In the genomic region with DNA sequence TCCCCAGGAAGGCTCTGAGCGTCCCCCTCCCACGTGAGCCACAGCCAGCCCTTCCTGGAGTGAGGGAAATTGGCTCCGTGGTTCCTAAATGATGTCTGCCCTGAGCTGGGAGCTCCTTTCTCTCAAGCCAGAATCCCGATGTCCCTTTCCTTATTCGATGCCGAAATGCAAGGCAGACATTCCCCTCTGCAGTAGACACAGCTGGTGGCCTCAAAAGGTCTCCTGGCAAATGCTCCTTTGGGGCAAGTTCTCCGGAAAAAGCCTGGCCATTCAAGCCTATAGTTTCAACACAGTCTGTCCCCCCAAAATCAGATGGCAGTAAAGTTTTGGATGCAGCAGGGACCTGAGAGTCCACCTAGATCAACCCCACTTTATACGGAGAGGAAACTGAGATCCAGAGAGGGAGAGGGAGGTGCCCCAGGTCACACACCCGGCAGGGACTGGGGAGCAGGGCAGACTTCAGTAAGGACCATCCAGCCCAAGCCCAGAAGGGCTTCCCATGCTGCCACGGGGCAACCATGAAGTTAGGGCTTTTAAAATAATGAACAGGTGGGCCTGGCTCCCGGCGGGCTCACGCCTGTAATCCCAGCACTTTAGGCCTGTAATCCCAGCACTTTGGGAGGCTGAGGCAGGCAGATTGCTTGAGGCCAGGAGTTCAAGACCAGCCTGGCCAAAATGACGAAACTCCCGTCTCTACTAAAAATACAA, we compare ENCODE assay signal across 8 cellular contexts.
DNase-seq lines count a peak whose midpoint lies in the region; ATAC-seq and TF ChIP-seq lines count a peak whose summit lies in the region.

No MANE protein-coding gene starts in this region.

- H3K9me3 ChIP-seq in SK-N-MC (ENCODE audit: low read depth, low read length) (no peaks in the 10 kb centered on the region), heart right ventricle (peaks cover 0 to 11% (median 5%) of the 10 kb centered on the region in 11 donors), skeletal muscle tissue (ENCODE audit: control insufficient read depth in 3 of 3, low read length in 3 of 3) (peaks cover 0 to 7% (median 0%) of the 10 kb centered on the region in 3 donors)

- no peak for TF ChIP-seq CTCF in heart right ventricle (IDR thresholded peaks at IDR 0.05)

- H3K4me1 ChIP-seq in heart right ventricle, result peaks cover 8 to 34% (median 16%) of the 10 kb centered on the region in 9 donors
- peaks cover 10 to 18% (median 12%) of the 10 kb centered on the region in 3 donors for H3K4me1 ChIP-seq in skeletal muscle tissue (ENCODE audit: control insufficient read depth in 3 of 3, insufficient read depth in 3 of 3, low read length in 3 of 3)

- H3K4me3 ChIP-seq in SK-N-MC (peak overlapping the region; percentile 89), heart right ventricle (peak overlapping the region in 9 of 10 donors; percentile 71 to 83 (median 78)), skeletal muscle tissue (ENCODE audit: low read length in 3 of 3) (peak overlapping the region; percentile 54 to 71 (median 70))

- intact Hi-C loops in heart right ventricle (cut with DNase I), result loop anchor here in 6 of 10 donors (10.0 kb wide), 6 partner anchors 55 to 125 kb away; a partner anchor contains a TSS

- no peaks in the 10 kb centered on the region for H3K36me3 ChIP-seq in SK-N-MC (ENCODE audit: insufficient read depth, low read length)
- H3K36me3 ChIP-seq in heart right ventricle, result no peaks in the 10 kb centered on the region
- H3K36me3 ChIP-seq in skeletal muscle tissue (ENCODE audit: control insufficient read depth in 3 of 3, insufficient read depth in 3 of 3, low read length in 3 of 3), result no peaks in the 10 kb centered on the region

- H3K27me3 ChIP-seq in heart right ventricle, result no peaks in the 10 kb centered on the region
- peaks cover 0 to 3% (median 0%) of the 10 kb centered on the region in 3 donors for H3K27me3 ChIP-seq in skeletal muscle tissue (ENCODE audit: control insufficient read depth in 3 of 3, insufficient read depth in 3 of 3, low read length in 3 of 3)

- H3K27ac ChIP-seq in SK-N-MC (no peak overlapping the region), heart right ventricle (peak overlapping the region in 9 of 10 donors; percentile 40 to 93 (median 84)), skeletal muscle tissue (ENCODE audit: low read depth, low read length) (peak overlapping the region; percentile 40)

- H3K9ac ChIP-seq in SK-N-MC (ENCODE audit: insufficient read length) (peak overlapping the region; percentile 35), skeletal muscle tissue (ENCODE audit: low read depth in 1 of 3, low read length in 3 of 3) (peak overlapping the region; percentile 35 to 65 (median 60))

- peak in 4 of 8 donors; percentile 28 to 38 (median 36) for ATAC-seq in heart right ventricle

- DNase-seq in NCI-H2081 (lab: John Stamatoyannopoulos, UW) (peak; percentile 41 to 46), NCI-H2081 treated with DMSO at 0.1 percent for 48 hours (lab: John Stamatoyannopoulos, UW) (no peak), SK-N-MC (ENCODE audit: low read depth, low spot score) (no peak), heart right ventricle (no peak), activated gamma-delta T cell treated with Interleukin-2 at 50 U/mL for 16 hours (no peak), DMS153 treated with DMSO at 0.1 percent for 48 hours (lab: John Stamatoyannopoulos, UW; ENCODE audit: unreplicated experiment) (no peak), KG1 (lab: John Stamatoyannopoulos, UW) (no peak)

- WGBS in heart right ventricle, 2 donors, result 45 to 46% methylated on average over 15 of the region's 15 CpGs

Comparison
In these comparisons a context has a peak if more than half of its experiments do, and no peak if none do; other contexts are left out.
1. DNase-seq: peak in NCI-H2081 (2 of 2); none in NCI-H2081 treated with DMSO at 0.1 percent for 48 hours (single experiment), SK-N-MC (single experiment), heart right ventricle (0 of 2), activated gamma-delta T cell treated with Interleukin-2 at 50 U/mL for 16 hours (single experiment), DMS153 treated with DMSO at 0.1 percent for 48 hours (single experiment) and KG1 (single experiment).
2. Peak in every context shown above with its lines, with median percentiles within 50 percentile points of each other: H3K4me3 ChIP-seq.